ENCODE assay signal across 8 cellular contexts in the genomic region with DNA sequence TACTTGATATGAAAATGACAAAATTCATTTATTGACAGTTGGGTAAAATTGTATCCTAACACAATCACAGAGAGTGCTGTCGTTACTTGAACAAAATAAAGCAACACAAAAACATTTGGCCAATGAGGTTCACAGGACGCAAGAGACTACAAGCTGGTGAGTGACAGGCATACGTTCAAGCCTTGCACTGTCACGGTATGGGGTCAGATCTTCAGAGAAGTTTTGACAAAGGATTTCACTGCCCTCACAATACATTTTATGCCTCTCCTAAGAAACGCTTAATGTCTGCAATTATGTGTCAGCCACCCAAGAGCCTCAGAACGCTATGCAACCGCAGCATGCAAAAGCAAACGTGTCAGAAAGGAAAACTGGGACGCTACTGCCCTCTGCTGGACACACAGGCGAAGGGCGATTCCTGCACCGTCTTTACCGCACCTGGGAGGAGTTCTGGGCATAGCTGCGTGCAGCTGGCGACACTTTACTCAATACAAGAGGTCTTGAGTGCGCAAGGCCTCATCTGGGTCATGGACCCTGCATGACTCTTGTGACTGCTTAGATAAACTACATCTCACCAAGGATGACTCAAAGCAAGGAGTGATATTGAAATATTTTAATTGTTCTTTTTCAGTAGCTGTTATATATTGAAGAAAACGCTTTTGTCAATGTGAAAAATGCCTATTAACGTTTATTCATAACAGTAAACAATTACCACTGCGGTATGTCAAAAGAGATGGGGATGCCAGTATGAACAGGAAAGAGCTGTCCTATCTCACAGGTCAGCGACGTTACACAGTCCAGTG.
DNase-seq lines count a peak whose midpoint lies in the region; ATAC-seq and TF ChIP-seq lines count a peak whose summit lies in the region.

No MANE protein-coding gene starts in this region.

- peak; percentile 97 for TF ChIP-seq CTCF in VCaP (conservative IDR thresholded peaks at IDR 0.05)

- ATAC-seq in GM18519 (IDR thresholded peaks at IDR 0.05; ENCODE audit: low FRiP score, unreplicated experiment) (peak; percentile 79), HG02981 (IDR thresholded peaks at IDR 0.05; ENCODE audit: unreplicated experiment) (peak; percentile 94)

- DNase-seq in AG08396 (ENCODE audit: low spot score) (peak; percentile 73), NCI-H2081 treated with DMSO at 0.1 percent for 48 hours (lab: John Stamatoyannopoulos, UW) (peak; percentile 9), cerebellar cortex (ENCODE audit: low spot score) (peak; percentile 74), kidney tubule cell (ENCODE audit: low spot score) (peak; percentile 72)
- peak; percentile 24 to 48 for DNase-seq in stimulated activated CD4-positive, alpha-beta T cell treated with anti-CD3 and anti-CD28 coated beads, Interleukin-4, amount 100 ng/mL, for 4 hours

- H3K27ac ChIP-seq in VCaP, result no peak overlapping the region

Comparison
In these comparisons a context has a peak if more than half of its experiments do, and no peak if none do; other contexts are left out.
1. DNase-seq: peak in every context shown above with its lines; median percentile 74 in cerebellar cortex; 73 in AG08396; 72 in kidney tubule cell; 36 in stimulated activated CD4-positive, alpha-beta T cell treated with anti-CD3 and anti-CD28 coated beads, Interleukin-4, amount 100 ng/mL, for 4 hours; 9 in NCI-H2081 treated with DMSO at 0.1 percent for 48 hours.